ENCODE assay signal across 9 cellular contexts in the genomic region with DNA sequence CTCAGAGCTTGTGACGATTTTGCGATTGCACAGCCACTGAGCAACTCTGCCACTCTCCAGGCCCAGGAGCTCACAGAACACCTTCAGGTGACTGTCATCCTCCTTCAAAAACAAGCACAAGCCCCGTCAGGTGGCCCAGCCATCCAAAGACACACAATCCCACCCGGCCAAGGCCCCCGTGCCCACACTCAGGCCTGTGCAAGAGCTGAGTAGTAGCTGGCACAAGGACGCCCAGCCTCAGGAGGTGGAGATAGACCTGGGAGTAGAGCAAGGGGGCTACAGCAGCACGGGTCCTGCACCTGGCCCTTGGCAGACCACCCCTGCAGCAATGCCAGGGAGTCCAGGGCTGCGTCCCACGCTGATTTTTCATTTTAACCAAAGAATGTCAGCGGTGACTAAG. TPM values are rescaled to one million over a fixed set of nuclear protein-coding genes. Genes with fewer than 3 reads are reported as not detected.
DNase-seq lines count a peak whose midpoint lies in the region; ATAC-seq and TF ChIP-seq lines count a peak whose summit lies in the region.
"Had no signal": no experiment of that assay in that cellular context is flagged by ENCODE, and none has a peak within 500 bp of the region (broad histone marks: within the 10 kb centered on the region; RNA-seq: fewer than 3 reads in every experiment).

No MANE protein-coding gene starts in this region.

- H3K4me1 ChIP-seq in neural progenitor cell: peaks cover 52% of the 10 kb centered on the region

- H3K4me2 ChIP-seq in neural progenitor cell: peak overlapping the region; percentile 46

- H3K27ac Mint-ChIP-seq in IgD-negative memory B cell (peak overlapping the region; percentile 74 to 94 (median 87)), neural progenitor cell (peak overlapping the region; percentile 100)

- H3K36me3 Mint-ChIP-seq in IgD-negative memory B cell (peaks cover 3% of the 10 kb centered on the region), neural progenitor cell (peaks cover 7% of the 10 kb centered on the region)

- DNase-seq in neural progenitor cell (ENCODE audit: low spot score): no peak
- no peak for DNase-seq in NCI-H524 treated with DMSO at 0.1 percent for 48 hours (lab: John Stamatoyannopoulos, UW)
- DNase-seq in GOT3 (lab: John Stamatoyannopoulos, UW): no peak
- DNase-seq in RPMI8226: no peak

- no peak for ATAC-seq in activated CD4-positive, CD25-positive, alpha-beta regulatory T cell treated with anti-CD3 and anti-CD28 coated beads, Interleukin-2, amount 50 U/mL, for 24 hours

- H3K27me3 ChIP-seq in neural progenitor cell: no peaks in the 10 kb centered on the region

- H4K20me1 ChIP-seq in neural progenitor cell (ENCODE audit: low read depth): no peaks in the 10 kb centered on the region

- no peaks in the 10 kb centered on the region for H3K27me3 Mint-ChIP-seq in IgD-negative memory B cell
- H3K27me3 Mint-ChIP-seq in neural progenitor cell (ENCODE audit: insufficient read depth, low read depth): peaks cover 2% of the 10 kb centered on the region

- no peaks in the 10 kb centered on the region for H3K9me3 ChIP-seq in neural progenitor cell (ENCODE audit: low read depth)

- H3K27ac ChIP-seq in 22Rv1 (peak overlapping the region; percentile 67), cingulate gyrus (ENCODE audit: low read depth, low read length) (peak overlapping the region; percentile 50), neural progenitor cell (peak overlapping the region; percentile 85)
- H3K27ac ChIP-seq: HL-60 had no signal

- peaks cover 22 to 35% (median 27%) of the 10 kb centered on the region in 3 donors for H3K4me1 Mint-ChIP-seq in IgD-negative memory B cell
- peaks cover 79% of the 10 kb centered on the region for H3K4me1 Mint-ChIP-seq in neural progenitor cell

- H3K79me2 ChIP-seq in neural progenitor cell (ENCODE audit: low read depth): no peaks in the 10 kb centered on the region

- no peak overlapping the region for H3K9ac ChIP-seq in neural progenitor cell

- no peak overlapping the region for H2AFZ ChIP-seq in neural progenitor cell (replicated peaks)

- peaks cover 39% of the 10 kb centered on the region for H3F3A ChIP-seq in neural progenitor cell (ENCODE audit: low read depth)

- H3K4me3 Mint-ChIP-seq in IgD-negative memory B cell: peak overlapping the region in 2 of 4 donors; percentile 35 to 49
- H3K4me3 Mint-ChIP-seq in neural progenitor cell: peak overlapping the region; percentile 18

- H3K9me3 Mint-ChIP-seq in IgD-negative memory B cell (no peaks in the 10 kb centered on the region), neural progenitor cell (no peaks in the 10 kb centered on the region)

- no peaks in the 10 kb centered on the region for H3K36me3 ChIP-seq in neural progenitor cell

- TF ChIP-seq CTCF in 22Rv1 (IDR thresholded peaks at IDR 0.05): no peak
- TF ChIP-seq CTCF in neural progenitor cell (IDR thresholded peaks at IDR 0.05): no peak

- no peak overlapping the region for H3K4me3 ChIP-seq in neural progenitor cell

RNA-seq across cellular contexts. Expression of gene MYO5C, which starts 34.6 kb away (rescaled TPM):
- 0.88 TPM for polyA plus RNA-seq in IgD-negative memory B cell
- total RNA-seq in neural progenitor cell (ENCODE audit: low replicate concordance): 22.3 and 24.1 TPM in 2 replicates
